Comparison of ENCODE assay signal across 8 cellular contexts in genomic region chr9:104808030-104808614, GRCh38. TPM values are rescaled to one million over a fixed set of nuclear protein-coding genes. Genes with fewer than 3 reads are reported as not detected.
DNase-seq lines count a peak whose midpoint lies in the region; ATAC-seq and TF ChIP-seq lines count a peak whose summit lies in the region.

No MANE protein-coding gene starts in this region.

- H3K9ac ChIP-seq in adipocyte (ENCODE audit: low read length), result no peak overlapping the region

- no peak for TF ChIP-seq CTCF in GM10248 (IDR thresholded peaks at IDR 0.05; ENCODE audit: control extremely low read depth, extremely low read depth, low read depth, missing control alignments)

- no peak overlapping the region for H3K27ac ChIP-seq in iPS DF 6.9 (ENCODE audit: low read length)

- DNase-seq in C1 segment of cervical spinal cord (lab: John Stamatoyannopoulos, UW), result peak in 8 of 14 donors; percentile 3 to 19 (median 10)
- DNase-seq in M059J (ENCODE audit: low read depth), result peak; percentile 63
- peak; percentile 49 for DNase-seq in adipocyte (ENCODE audit: low read depth)
- DNase-seq in iPS DF 6.9 (ENCODE audit: low read depth, low spot score), result peak; percentile 18
- DNase-seq in GM10248 (ENCODE audit: extremely low spot score), result no peak
- DNase-seq in stimulated activated CD4-positive, alpha-beta T cell treated with anti-CD3 and anti-CD28 coated beads, Interleukin-12 subunit alpha, Interleukin-12 subunit beta, amount 100 ng/mL, for 4 hours, result no peak

- H3K4me1 ChIP-seq in adipocyte (ENCODE audit: control insufficient read depth, insufficient read depth, low read length) (peaks cover 26% of the 10 kb centered on the region), iPS DF 6.9 (ENCODE audit: control insufficient read depth, insufficient read depth, low read length) (no peaks in the 10 kb centered on the region)

- no peak overlapping the region for H3K4me3 ChIP-seq in adipocyte (ENCODE audit: low read length)
- no peak overlapping the region for H3K4me3 ChIP-seq in iPS DF 6.9 (ENCODE audit: low read length)

- no CpG with 5 or more reads among the region's 3 CpGs for WGBS in iPS DF 6.9 (ENCODE audit: insufficient coverage, insufficient read length)

- no peaks in the 10 kb centered on the region for H3K27me3 ChIP-seq in adipocyte (replicated peaks; ENCODE audit: control insufficient read depth, insufficient read depth, low read length)
- H3K27me3 ChIP-seq in iPS DF 6.9 (ENCODE audit: control insufficient read depth, insufficient read depth, low read length), result no peaks in the 10 kb centered on the region

- CTCF ChIA-PET in GM10248 (lab: Yijun Ruan, JAX), result interaction anchor here (0.8 to 2.0 kb wide), 2 partner anchors 9 to 22 kb away, joined by 3 to 4 read pairs; no protein-coding TSS in a partner anchor

- no peak for ATAC-seq in GM18867 (IDR thresholded peaks at IDR 0.05; ENCODE audit: unreplicated experiment)
- ATAC-seq in HG03139 (IDR thresholded peaks at IDR 0.05; ENCODE audit: unreplicated experiment), result no peak

- H3K9me3 ChIP-seq in adipocyte (ENCODE audit: control insufficient read depth, low read length) (no peaks in the 10 kb centered on the region), iPS DF 6.9 (ENCODE audit: control insufficient read depth, insufficient read depth, low read length) (no peaks in the 10 kb centered on the region)

- POLR2A ChIA-PET in GM10248 (lab: Yijun Ruan, JAX), result no interaction called here

- peaks cover 95% of the 10 kb centered on the region for H3K36me3 ChIP-seq in adipocyte (ENCODE audit: control insufficient read depth, insufficient read depth, low read length, severe bottlenecking)
- H3K36me3 ChIP-seq in iPS DF 6.9 (ENCODE audit: control insufficient read depth, insufficient read depth, low read length), result no peaks in the 10 kb centered on the region

RNA-seq across cellular contexts. Expression of gene NIPSNAP3B, which starts 44.2 kb away (rescaled TPM):
- 0.79 and 1.0 TPM in 2 replicates for total RNA-seq in M059J (2014; rRNA removed; shearing (Covaris generic))

Comparison
In these comparisons a context has a peak if more than half of its experiments do, and no peak if none do; other contexts are left out.
1. DNase-seq: peak in C1 segment of cervical spinal cord (8 of 14), M059J (single experiment), adipocyte (single experiment) and iPS DF 6.9 (single experiment); none in GM10248 (single experiment) and stimulated activated CD4-positive, alpha-beta T cell treated with anti-CD3 and anti-CD28 coated beads, Interleukin-12 subunit alpha, Interleukin-12 subunit beta, amount 100 ng/mL, for 4 hours (single experiment).